ENCODE assay signal across 1 cellular context in genomic region chr4:80610845-80611244, GRCh38.
TF ChIP-seq lines count a peak whose summit lies in the region.

No MANE protein-coding gene starts in this region.

TF ChIP-seq in SK-N-SH, 30 proteins besides CTCF, POLR2A, EP300 and RAD21 (continued from another document):
- TF ChIP-seq RFX5 (IDR thresholded peaks at IDR 0.05; ENCODE audit: low read length) (no peak), EZH2phosphoT487 (IDR thresholded peaks at IDR 0.05; ENCODE audit: borderline replicate concordance, low read depth) (no peak)
